ENCODE assay signal across 23 cellular contexts in the genomic region with DNA sequence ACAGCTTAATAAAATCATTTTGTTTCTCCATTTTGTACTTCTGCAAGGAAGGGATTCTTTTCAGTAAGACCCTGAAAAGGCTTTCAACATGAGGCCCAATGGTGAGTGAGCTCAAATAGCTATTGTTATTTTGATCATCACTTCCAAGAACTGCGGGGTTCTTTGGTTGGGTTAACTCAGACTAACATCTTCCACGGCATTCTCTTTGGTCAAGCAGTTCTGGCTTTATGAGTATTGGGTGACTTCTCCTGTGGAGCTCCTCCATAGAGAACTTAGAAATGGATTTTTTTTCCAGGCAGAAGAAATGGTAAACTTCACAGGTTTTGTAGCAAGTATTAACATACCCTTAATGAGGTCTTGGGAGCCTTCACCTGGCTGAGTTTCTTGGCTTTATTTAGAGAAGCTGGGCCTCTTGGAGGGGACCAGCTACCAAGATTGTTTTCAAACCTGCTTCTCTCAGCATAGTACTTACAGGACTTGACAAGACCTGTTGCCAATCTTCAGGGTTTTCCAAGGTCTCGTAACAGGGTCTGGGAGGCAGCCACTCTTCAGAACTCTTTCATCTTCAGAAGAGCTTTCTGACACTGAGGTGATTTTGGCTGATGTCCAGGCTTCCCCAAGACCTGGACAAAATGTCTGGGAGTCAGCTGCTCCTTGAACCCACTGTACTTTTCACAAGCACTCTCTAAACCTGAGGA.
"Had no signal": no experiment of that assay in that cellular context is flagged by ENCODE, and none has a peak within 500 bp of the region (broad histone marks: within the 10 kb centered on the region; RNA-seq: fewer than 3 reads in every experiment).

No MANE protein-coding gene starts in this region.

- H3K79me2 ChIP-seq: parathyroid adenoma had no signal

- H2AFZ ChIP-seq: parathyroid adenoma had no signal

- H3K27me3 ChIP-seq: right lobe of liver, tibial nerve, upper lobe of left lung, uterus had no signal

- FAIRE-seq: frontal cortex, keratinocyte, small intestine had no signal

- H3K9me3 Mint-ChIP-seq: natural killer cell treated with Interleukin-12 subunit alpha and Interleukin-12 subunit beta and Interleukin-15 and Interleukin-18, amount 100 ng/mL, for 72 hours had no signal

- H3K4me1 ChIP-seq: parathyroid adenoma, tibial nerve, upper lobe of left lung, uterus had no signal

- H3K4me3 Mint-ChIP-seq: memory B cell; mesothelial cell of epicardium; naive B cell; natural killer cell treated with Interleukin-12 subunit alpha and Interleukin-12 subunit beta and Interleukin-15 and Interleukin-18, amount 100 ng/mL, for 72 hours; neural crest cell; stimulated activated naive B cell treated with anti-CD40 and anti-IgM and Interleukin-4, amounts not matched to agents 10 μg/mL and 1 μg/mL and 100 μg/mL, for 72 hours; stimulated activated naive CD8-positive, alpha-beta T cell treated with anti-CD3 and anti-CD28 coated beads, Interleukin-15, Interleukin-2, amounts not matched to agents 100 ng/mL and 50 ng/mL, for 24 hours had no signal

- H3K9me3 ChIP-seq: mucosa of descending colon, right lobe of liver, thoracic aorta, tibial nerve, upper lobe of left lung, uterus had no signal

- H3K36me3 Mint-ChIP-seq: memory B cell; mesothelial cell of epicardium; naive B cell; natural killer cell treated with Interleukin-12 subunit alpha and Interleukin-12 subunit beta and Interleukin-15 and Interleukin-18, amount 100 ng/mL, for 72 hours; stimulated activated naive B cell treated with anti-CD40 and anti-IgM and Interleukin-4, amounts not matched to agents 10 μg/mL and 1 μg/mL and 100 μg/mL, for 72 hours had no signal

- H3K36me3 ChIP-seq: right lobe of liver, thoracic aorta, tibial nerve, upper lobe of left lung, uterus had no signal

- H3K27ac ChIP-seq: parathyroid adenoma, right lobe of liver, thoracic aorta, tibial nerve, upper lobe of left lung, uterus had no signal

- H3K27ac Mint-ChIP-seq: memory B cell; mesothelial cell of epicardium; naive B cell; natural killer cell treated with Interleukin-12 subunit alpha and Interleukin-12 subunit beta and Interleukin-15 and Interleukin-18, amount 100 ng/mL, for 72 hours; progenitor cell of endocrine pancreas; stimulated activated naive B cell treated with anti-CD40 and anti-IgM and Interleukin-4, amounts not matched to agents 10 μg/mL and 1 μg/mL and 100 μg/mL, for 72 hours; stimulated activated naive CD8-positive, alpha-beta T cell treated with anti-CD3 and anti-CD28 coated beads, Interleukin-15, Interleukin-2, amounts not matched to agents 100 ng/mL and 50 ng/mL, for 24 hours had no signal

- H3K9ac ChIP-seq: parathyroid adenoma had no signal

- H3K4me3 ChIP-seq: lung, mucosa of descending colon, right lobe of liver, thoracic aorta, tibial nerve, upper lobe of left lung, uterus had no signal

- DNase-seq: cortex of kidney; hypothalamus; mucosa of descending colon; naive B cell; right lobe of liver; small intestine; stimulated activated CD4-positive, alpha-beta T cell treated with anti-CD3 and anti-CD28 coated beads, Interleukin-15, amount 100 ng/mL, for 24 hours; stimulated activated CD4-positive, alpha-beta T cell treated with anti-CD3 and anti-CD28 coated beads, Interleukin-2, amount 100 ng/mL, for 48 hours; stimulated activated naive B cell treated with anti-CD40 and anti-IgM and Interleukin-4, amounts not matched to agents 10 μg/mL and 1 μg/mL and 100 μg/mL, for 72 hours; uterus had no signal

- H3K27me3 Mint-ChIP-seq: naive B cell; natural killer cell treated with Interleukin-12 subunit alpha and Interleukin-12 subunit beta and Interleukin-15 and Interleukin-18, amount 100 ng/mL, for 72 hours; progenitor cell of endocrine pancreas; stimulated activated naive B cell treated with anti-CD40 and anti-IgM and Interleukin-4, amounts not matched to agents 10 μg/mL and 1 μg/mL and 100 μg/mL, for 72 hours; stimulated activated naive CD8-positive, alpha-beta T cell treated with anti-CD3 and anti-CD28 coated beads, Interleukin-15, Interleukin-2, amounts not matched to agents 100 ng/mL and 50 ng/mL, for 24 hours had no signal

- ATAC-seq: mucosa of descending colon; natural killer cell treated with Interleukin-12 subunit alpha and Interleukin-12 subunit beta and Interleukin-15 and Interleukin-18, amount 100 ng/mL, for 72 hours; right lobe of liver; stimulated activated naive B cell treated with anti-CD40 and anti-IgM and Interleukin-4, amounts not matched to agents 10 μg/mL and 1 μg/mL and 100 μg/mL, for 72 hours had no signal

- H3K4me1 Mint-ChIP-seq: memory B cell; naive B cell; neural crest cell; stimulated activated naive B cell treated with anti-CD40 and anti-IgM and Interleukin-4, amounts not matched to agents 10 μg/mL and 1 μg/mL and 100 μg/mL, for 72 hours had no signal
